ENCODE assay signal across 15 cellular contexts in genomic region chr1:210917560-210918214, GRCh38.
DNase-seq lines count a peak whose midpoint lies in the region; ATAC-seq and TF ChIP-seq lines count a peak whose summit lies in the region.
"Had no signal": no experiment of that assay in that cellular context is flagged by ENCODE, and none has a peak within 500 bp of the region (broad histone marks: within the 10 kb centered on the region; RNA-seq: fewer than 3 reads in every experiment).

No MANE protein-coding gene starts in this region.

- H3K79me2 ChIP-seq in SK-N-SH (ENCODE audit: insufficient read depth): no peaks in the 10 kb centered on the region

- H3F3A ChIP-seq in SK-N-SH (replicated peaks; ENCODE audit: insufficient read depth): no peaks in the 10 kb centered on the region

- DNase-seq in SK-N-SH: peak; percentile 63
- peak; percentile 42 for DNase-seq in left kidney (ENCODE audit: low read depth, low spot score)
- peak; percentile 45 for DNase-seq in putamen (ENCODE audit: low spot score)
- DNase-seq in GM10266 (ENCODE audit: extremely low spot score): no peak
- no peak for DNase-seq in activated effector memory CD4-positive, alpha-beta T cell treated with Interleukin-2 at 50 U/mL for 16 hours
- no peak for DNase-seq in NCI-H2171 treated with DMSO at 0.1 percent for 48 hours (lab: John Stamatoyannopoulos, UW)
- DNase-seq: 8988T; CD4-positive, alpha-beta memory T cell; DMS153; GDM1; HCEC 1CT; IMR-90 had no signal

- WGBS in SK-N-SH (ENCODE audit: low lambda C conversion rate): 43% methylated on average over 5 of the region's 5 CpGs

- peaks cover 0 to 17% of the 10 kb centered on the region in 2 experiments; a peak in 2 of 4 replicates for H3K4me1 ChIP-seq in SK-N-SH (ENCODE audit: control insufficient read depth in 1 of 2, insufficient read depth in 2 of 2, low read depth in 1 of 2, low read length in 1 of 2)
- H3K4me1 ChIP-seq: BLaER1 had no signal

- TF ChIP-seq EP300 in SK-N-SH (IDR thresholded peaks at IDR 0.05; ENCODE audit: borderline replicate concordance in 1 of 2, low read depth in 1 of 2, low read length in 1 of 2): peak in 1 of 2 experiments; percentile 72; a peak in 1 of 4 replicates

- POLR2A ChIA-PET in SK-N-SH (lab: Yijun Ruan, JAX): no interaction called here

- no peak for TF ChIP-seq CTCF in SK-N-SH (IDR thresholded peaks at IDR 0.05)
- no peak for TF ChIP-seq CTCF in GM10266 (IDR thresholded peaks at IDR 0.05; ENCODE audit: control insufficient read depth, insufficient read depth, low read depth, missing control alignments)

- no peak overlapping the region for H3K4me2 ChIP-seq in SK-N-SH
- H3K4me2 ChIP-seq: BLaER1 had no signal

- H4K20me1 ChIP-seq in SK-N-SH (ENCODE audit: insufficient read depth): no peaks in the 10 kb centered on the region
- H4K20me1 ChIP-seq: BLaER1 had no signal

- no peak overlapping the region for H3K4me3 ChIP-seq in SK-N-SH (ENCODE audit: low read depth in 2 of 2, low read length in 1 of 2)
- H3K4me3 ChIP-seq: BLaER1 had no signal

- H2AFZ ChIP-seq in SK-N-SH (ENCODE audit: low read depth): no peak overlapping the region

- H3K27me3 ChIP-seq in SK-N-SH (ENCODE audit: insufficient read depth): no peaks in the 10 kb centered on the region
- H3K27me3 ChIP-seq: BLaER1 had no signal

- H3K9me2 ChIP-seq in SK-N-SH: no peaks in the 10 kb centered on the region

- CTCF ChIA-PET in SK-N-SH (lab: Yijun Ruan, JAX): interaction anchor here (0.6 to 1.0 kb wide), 3 partner anchors 32 to 660 kb away, joined by 3 read pairs; no protein-coding TSS in a partner anchor

- H3K27ac ChIP-seq in SK-N-SH (ENCODE audit: low read depth in 2 of 2, low read length in 1 of 2) (peak overlapping the region in 1 of 2 experiments; percentile 86; a peak in 2 of 4 replicates), angular gyrus (ENCODE audit: low read depth, low read length) (peak overlapping the region; percentile 4)
- H3K27ac ChIP-seq: BLaER1 had no signal

- H3K36me3 ChIP-seq in SK-N-SH (replicated peaks in 1 of 2; ENCODE audit: control insufficient read depth in 1 of 2, insufficient read depth in 2 of 2, low read length in 1 of 2): no peaks in the 10 kb centered on the region
- H3K36me3 ChIP-seq: BLaER1 had no signal

- H3K9me3 ChIP-seq in SK-N-SH: no peaks in the 10 kb centered on the region
- H3K9me3 ChIP-seq: BLaER1 had no signal

- ATAC-seq in SK-N-SH treated with all-trans-retinoic acid at 6 μM for 48 hours: no peak

- H3K9ac ChIP-seq in SK-N-SH: no peak overlapping the region
- H3K9ac ChIP-seq: BLaER1 had no signal

- TF ChIP-seq RAD21 in SK-N-SH (IDR thresholded peaks at IDR 0.05; ENCODE audit: low read length): no peak; the same call in 1 of the 2 replicates

TF ChIP-seq in SK-N-SH, 30 proteins besides CTCF, POLR2A, EP300 and RAD21:
- TF ChIP-seq RXRA (IDR thresholded peaks at IDR 0.05; ENCODE audit: borderline replicate concordance, low read depth): no peak
- TF ChIP-seq RFX5 (IDR thresholded peaks at IDR 0.05; ENCODE audit: low read length): no peak
- TF ChIP-seq CHD2 (IDR thresholded peaks at IDR 0.05; ENCODE audit: low read length, partially characterized antibody): peak; percentile 55
- no peak for TF ChIP-seq MAX (IDR thresholded peaks at IDR 0.05; ENCODE audit: low read depth)
- TF ChIP-seq EZH2phosphoT487 (IDR thresholded peaks at IDR 0.05; ENCODE audit: borderline replicate concordance, low read depth): no peak
- peak; percentile 63; the same call in 1 of the 2 replicates for TF ChIP-seq RCOR1 (IDR thresholded peaks at IDR 0.05; ENCODE audit: low read length)
- TF ChIP-seq FOXJ3 (CRISPR knock-in tag; IDR thresholded peaks at IDR 0.05): 0 out of 2 replicates have a peak, but pooled peaks have one; percentile 45
- TF ChIP-seq TAF1 (IDR thresholded peaks at IDR 0.05; ENCODE audit: borderline replicate concordance, low read depth, low read length): no peak
- TF ChIP-seq GATA2 (CRISPR knock-in tag; IDR thresholded peaks at IDR 0.05): peak; percentile 87
- TF ChIP-seq MXI1 (IDR thresholded peaks at IDR 0.05; ENCODE audit: low read depth, low read length): peak; percentile 29; the same call in 1 of the 2 replicates

TF ChIP-seq in SK-N-SH treated with all-trans-retinoic acid at 6 μM for 48 hours, 23 proteins besides CTCF, POLR2A, EP300 and RAD21 (continues in another document):
- TF ChIP-seq, protein P1, sequence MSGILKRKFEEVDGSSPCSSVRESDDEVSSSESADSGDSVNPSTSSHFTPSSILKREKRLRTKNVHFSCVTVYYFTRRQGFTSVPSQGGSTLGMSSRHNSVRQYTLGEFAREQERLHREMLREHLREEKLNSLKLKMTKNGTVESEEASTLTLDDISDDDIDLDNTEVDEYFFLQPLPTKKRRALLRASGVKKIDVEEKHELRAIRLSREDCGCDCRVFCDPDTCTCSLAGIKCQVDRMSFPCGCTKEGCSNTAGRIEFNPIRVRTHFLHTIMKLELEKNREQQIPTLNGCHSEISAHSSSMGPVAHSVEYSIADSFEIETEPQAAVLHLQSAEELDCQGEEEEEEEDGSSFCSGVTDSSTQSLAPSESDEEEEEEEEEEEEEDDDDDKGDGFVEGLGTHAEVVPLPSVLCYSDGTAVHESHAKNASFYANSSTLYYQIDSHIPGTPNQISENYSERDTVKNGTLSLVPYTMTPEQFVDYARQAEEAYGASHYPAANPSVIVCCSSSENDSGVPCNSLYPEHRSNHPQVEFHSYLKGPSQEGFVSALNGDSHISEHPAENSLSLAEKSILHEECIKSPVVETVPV (CRISPR knock-in tag; IDR thresholded peaks at IDR 0.05): no peak
- TF ChIP-seq ZC3H10 (CRISPR knock-in tag; IDR thresholded peaks at IDR 0.05) (no peak), ZNF70 (CRISPR knock-in tag; IDR thresholded peaks at IDR 0.05) (no peak), ISL1 (CRISPR knock-in tag; IDR thresholded peaks at IDR 0.05) (no peak), CSDC2 (CRISPR knock-in tag; IDR thresholded peaks at IDR 0.05) (no peak), CREB5 (CRISPR knock-in tag; IDR thresholded peaks at IDR 0.05; ENCODE audit: low read depth) (no peak)
- TF ChIP-seq, protein P2, sequence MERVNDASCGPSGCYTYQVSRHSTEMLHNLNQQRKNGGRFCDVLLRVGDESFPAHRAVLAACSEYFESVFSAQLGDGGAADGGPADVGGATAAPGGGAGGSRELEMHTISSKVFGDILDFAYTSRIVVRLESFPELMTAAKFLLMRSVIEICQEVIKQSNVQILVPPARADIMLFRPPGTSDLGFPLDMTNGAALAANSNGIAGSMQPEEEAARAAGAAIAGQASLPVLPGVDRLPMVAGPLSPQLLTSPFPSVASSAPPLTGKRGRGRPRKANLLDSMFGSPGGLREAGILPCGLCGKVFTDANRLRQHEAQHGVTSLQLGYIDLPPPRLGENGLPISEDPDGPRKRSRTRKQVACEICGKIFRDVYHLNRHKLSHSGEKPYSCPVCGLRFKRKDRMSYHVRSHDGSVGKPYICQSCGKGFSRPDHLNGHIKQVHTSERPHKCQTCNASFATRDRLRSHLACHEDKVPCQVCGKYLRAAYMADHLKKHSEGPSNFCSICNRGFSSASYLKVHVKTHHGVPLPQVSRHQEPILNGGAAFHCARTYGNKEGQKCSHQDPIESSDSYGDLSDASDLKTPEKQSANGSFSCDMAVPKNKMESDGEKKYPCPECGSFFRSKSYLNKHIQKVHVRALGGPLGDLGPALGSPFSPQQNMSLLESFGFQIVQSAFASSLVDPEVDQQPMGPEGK (CRISPR knock-in tag; IDR thresholded peaks at IDR 0.05; ENCODE audit: borderline replicate concordance): no peak
- TF ChIP-seq, protein P3, sequence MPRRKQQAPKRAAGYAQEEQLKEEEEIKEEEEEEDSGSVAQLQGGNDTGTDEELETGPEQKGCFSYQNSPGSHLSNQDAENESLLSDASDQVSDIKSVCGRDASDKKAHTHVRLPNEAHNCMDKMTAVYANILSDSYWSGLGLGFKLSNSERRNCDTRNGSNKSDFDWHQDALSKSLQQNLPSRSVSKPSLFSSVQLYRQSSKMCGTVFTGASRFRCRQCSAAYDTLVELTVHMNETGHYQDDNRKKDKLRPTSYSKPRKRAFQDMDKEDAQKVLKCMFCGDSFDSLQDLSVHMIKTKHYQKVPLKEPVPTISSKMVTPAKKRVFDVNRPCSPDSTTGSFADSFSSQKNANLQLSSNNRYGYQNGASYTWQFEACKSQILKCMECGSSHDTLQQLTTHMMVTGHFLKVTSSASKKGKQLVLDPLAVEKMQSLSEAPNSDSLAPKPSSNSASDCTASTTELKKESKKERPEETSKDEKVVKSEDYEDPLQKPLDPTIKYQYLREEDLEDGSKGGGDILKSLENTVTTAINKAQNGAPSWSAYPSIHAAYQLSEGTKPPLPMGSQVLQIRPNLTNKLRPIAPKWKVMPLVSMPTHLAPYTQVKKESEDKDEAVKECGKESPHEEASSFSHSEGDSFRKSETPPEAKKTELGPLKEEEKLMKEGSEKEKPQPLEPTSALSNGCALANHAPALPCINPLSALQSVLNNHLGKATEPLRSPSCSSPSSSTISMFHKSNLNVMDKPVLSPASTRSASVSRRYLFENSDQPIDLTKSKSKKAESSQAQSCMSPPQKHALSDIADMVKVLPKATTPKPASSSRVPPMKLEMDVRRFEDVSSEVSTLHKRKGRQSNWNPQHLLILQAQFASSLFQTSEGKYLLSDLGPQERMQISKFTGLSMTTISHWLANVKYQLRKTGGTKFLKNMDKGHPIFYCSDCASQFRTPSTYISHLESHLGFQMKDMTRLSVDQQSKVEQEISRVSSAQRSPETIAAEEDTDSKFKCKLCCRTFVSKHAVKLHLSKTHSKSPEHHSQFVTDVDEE (CRISPR knock-in tag; IDR thresholded peaks at IDR 0.05): no peak

Comparison
In these comparisons a context has a peak if more than half of its experiments do, and no peak if none do; other contexts are left out.
1. DNase-seq: peak in SK-N-SH (single experiment), left kidney (single experiment) and putamen (single experiment); none in GM10266 (single experiment), activated effector memory CD4-positive, alpha-beta T cell treated with Interleukin-2 at 50 U/mL for 16 hours (single experiment) and NCI-H2171 treated with DMSO at 0.1 percent for 48 hours (single experiment).